ENCODE assay signal across 20 cellular contexts in genomic region chr3:153601422-153601853, GRCh38.
DNase-seq lines count a peak whose midpoint lies in the region; ATAC-seq and TF ChIP-seq lines count a peak whose summit lies in the region.
"Had no signal": no experiment of that assay in that cellular context is flagged by ENCODE, and none has a peak within 500 bp of the region (broad histone marks: within the 10 kb centered on the region; RNA-seq: fewer than 3 reads in every experiment).

No MANE protein-coding gene starts in this region.

- H3K4me3 Mint-ChIP-seq in WTC11 = no peak overlapping the region
- no peak overlapping the region for H3K4me3 Mint-ChIP-seq in endodermal cell
- H3K4me3 Mint-ChIP-seq: HFFc6 had no signal

- no peak for TF ChIP-seq EP300 in sigmoid colon (IDR thresholded peaks at IDR 0.05)

- H3K4me1 ChIP-seq in right cardiac atrium (ENCODE audit: control insufficient read depth, insufficient read depth, low read length) (peaks cover 7% of the 10 kb centered on the region), subcutaneous abdominal adipose tissue (ENCODE audit: control insufficient read depth in 5 of 5, insufficient read depth in 5 of 5, low read length in 5 of 5) (peaks cover 0 to 20% (median 6%) of the 10 kb centered on the region in 5 donors), endodermal cell (ENCODE audit: control insufficient read depth, insufficient read depth, low read length) (peaks cover 5% of the 10 kb centered on the region), sigmoid colon (no peaks in the 10 kb centered on the region)
- H3K4me1 ChIP-seq: adrenal gland, foreskin keratinocyte had no signal

- H3K4me1 Mint-ChIP-seq in WTC11 = 0 out of 2 replicates have a peak, but pooled peaks cover 3% of the 10 kb centered on the region
- H3K4me1 Mint-ChIP-seq in endodermal cell = peaks cover 18% of the 10 kb centered on the region

- 81% methylated on average over 1 of the region's 1 CpG for WGBS in right cardiac atrium
- WGBS in endodermal cell (ENCODE audit: insufficient coverage in 1 of 2, insufficient read length in 1 of 2), 2 experiments = 95 to 100% methylated on average over 1 of the region's 1 CpG
- 92 to 96% methylated on average over 1 of the region's 1 CpG for WGBS in sigmoid colon, 2 donors

- H3K27me3 ChIP-seq in right cardiac atrium (ENCODE audit: control insufficient read depth, insufficient read depth) (no peaks in the 10 kb centered on the region), subcutaneous abdominal adipose tissue (ENCODE audit: control insufficient read depth in 5 of 5, insufficient read depth in 4 of 5, low read length in 5 of 5) (no peaks in the 10 kb centered on the region), endodermal cell (ENCODE audit: control insufficient read depth, insufficient read depth, low read length, poor library complexity, severe bottlenecking) (no peaks in the 10 kb centered on the region), sigmoid colon (no peaks in the 10 kb centered on the region)
- H3K27me3 ChIP-seq: adrenal gland, foreskin keratinocyte, SJSA1 had no signal

- H3K27ac ChIP-seq in right cardiac atrium (ENCODE audit: low read length) = peak overlapping the region; percentile 90
- peak overlapping the region; percentile 39 for H3K27ac ChIP-seq in subcutaneous abdominal adipose tissue (ENCODE audit: low read depth, low read length)
- no peak overlapping the region for H3K27ac ChIP-seq in endodermal cell (ENCODE audit: low read depth, low read length)
- H3K27ac ChIP-seq in sigmoid colon = no peak overlapping the region
- H3K27ac ChIP-seq: foreskin keratinocyte, SJSA1 had no signal

- no peaks in the 10 kb centered on the region for H3K9me3 ChIP-seq in right cardiac atrium (ENCODE audit: control insufficient read depth, low read length)
- no peaks in the 10 kb centered on the region for H3K9me3 ChIP-seq in subcutaneous abdominal adipose tissue (ENCODE audit: control insufficient read depth in 5 of 5, low read length in 5 of 5)
- H3K9me3 ChIP-seq in endodermal cell (ENCODE audit: control insufficient read depth, low read length) = no peaks in the 10 kb centered on the region
- no peaks in the 10 kb centered on the region for H3K9me3 ChIP-seq in sigmoid colon
- H3K9me3 ChIP-seq: adrenal gland, SJSA1 had no signal

- H3K27me3 Mint-ChIP-seq in WTC11 (ENCODE audit: low read depth) (no peaks in the 10 kb centered on the region), endodermal cell (ENCODE audit: insufficient read depth) (no peaks in the 10 kb centered on the region)

- TF ChIP-seq CTCF in WTC11 (IDR thresholded peaks at IDR 0.05) = no peak
- no peak for TF ChIP-seq CTCF in endodermal cell (conservative IDR thresholded peaks at IDR 0.05)
- TF ChIP-seq CTCF in sigmoid colon (IDR thresholded peaks at IDR 0.05) = no peak

- no peaks in the 10 kb centered on the region for H3K9me3 Mint-ChIP-seq in WTC11
- no peaks in the 10 kb centered on the region for H3K9me3 Mint-ChIP-seq in endodermal cell
- H3K9me3 Mint-ChIP-seq: HFFc6 had no signal

- H3K4me3 ChIP-seq in right cardiac atrium (ENCODE audit: low read length) (no peak overlapping the region), subcutaneous abdominal adipose tissue (ENCODE audit: low read depth in 1 of 5, low read length in 5 of 5) (no peak overlapping the region), endodermal cell (ENCODE audit: low read length) (no peak overlapping the region), sigmoid colon (no peak overlapping the region)
- H3K4me3 ChIP-seq: adrenal gland, SJSA1 had no signal

- intact Hi-C loops in Right ventricle myocardium superior (cut with DNase I) = no loop called here
- intact Hi-C loops in Right ventricle myocardium inferior (cut with DNase I) = no loop called here
- intact Hi-C loops in right cardiac atrium (cut with DNase I) = loop anchor here in 1 of 4 donors (10.0 kb wide), 1 partner anchor 163 kb away; no protein-coding TSS in a partner anchor
- intact Hi-C loops in sigmoid colon (cut with DNase I) = no loop called here

- no peaks in the 10 kb centered on the region for H3K36me3 Mint-ChIP-seq in WTC11
- no peaks in the 10 kb centered on the region for H3K36me3 Mint-ChIP-seq in endodermal cell (ENCODE audit: low read depth)

- no peak overlapping the region for H3K9ac ChIP-seq in subcutaneous abdominal adipose tissue (ENCODE audit: low read length in 5 of 5)
- H3K9ac ChIP-seq in endodermal cell (ENCODE audit: extremely low read depth, low read length, poor library complexity, severe bottlenecking) = no peak overlapping the region

- H3K27ac Mint-ChIP-seq in WTC11 (no peak overlapping the region), endodermal cell (no peak overlapping the region)
- H3K27ac Mint-ChIP-seq: HFFc6 had no signal

- CTCF ChIA-PET in WTC11 (lab: Charles Lee) = no interaction called here

- ATAC-seq in Right ventricle myocardium superior (ENCODE audit: poor library complexity) (peak; percentile 27), Right ventricle myocardium inferior (no peak), WTC11 (no peak), right cardiac atrium (peak in 1 of 2 donors; percentile 43), HG02571 (IDR thresholded peaks at IDR 0.05; ENCODE audit: unreplicated experiment) (no peak)
- ATAC-seq: foreskin keratinocyte had no signal

- no peaks in the 10 kb centered on the region for H3K36me3 ChIP-seq in subcutaneous abdominal adipose tissue (ENCODE audit: control insufficient read depth in 5 of 5, insufficient read depth in 5 of 5, low read length in 5 of 5)
- H3K36me3 ChIP-seq in endodermal cell (ENCODE audit: control insufficient read depth, insufficient read depth, low read length) = no peaks in the 10 kb centered on the region
- H3K36me3 ChIP-seq in sigmoid colon = no peaks in the 10 kb centered on the region
- H3K36me3 ChIP-seq: adrenal gland, SJSA1 had no signal

- no peak for TF ChIP-seq POLR2A in sigmoid colon (IDR thresholded peaks at IDR 0.05)

- POLR2A ChIA-PET in WTC11 (lab: Charles Lee) = no interaction called here

- DNase-seq in Right ventricle myocardium superior = no peak
- DNase-seq in Right ventricle myocardium inferior (ENCODE audit: missing footprints) = no peak
- peak; percentile 15 for DNase-seq in WTC11 (ENCODE audit: low spot score)
- peak in 1 of 3 donors; percentile 24 for DNase-seq in right cardiac atrium
- no peak for DNase-seq in endodermal cell
- DNase-seq in sigmoid colon = no peak
- DNase-seq: activated CD4-positive, alpha-beta T cell treated with anti-CD3 and anti-CD28 coated beads for 1 hour; activated effector memory CD4-positive, alpha-beta T cell treated with Interleukin-2 at 50 U/mL for 16 hours; adrenal gland; C1 segment of cervical spinal cord; cerebellar nuclear complex; DMS153; foreskin keratinocyte; HFFc6; NCI-H1105 treated with DMSO at 0.1 percent for 48 hours; posterior cingulate gyrus; T-helper 2 cell had no signal

TF ChIP-seq in WTC11, 78 proteins besides CTCF, POLR2A, EP300 and RAD21:
- TF ChIP-seq TP53 (CRISPR knock-in tag; IDR thresholded peaks at IDR 0.05) (no peak), ZNF512 (CRISPR knock-in tag; IDR thresholded peaks at IDR 0.05; ENCODE audit: borderline replicate concordance) (no peak)

Comparison
In these comparisons a context has a peak if more than half of its experiments do, and no peak if none do; other contexts are left out.
1. H3K27ac ChIP-seq: peak in right cardiac atrium (single experiment) and subcutaneous abdominal adipose tissue (single experiment); none in endodermal cell (single experiment) and sigmoid colon (0 of 4).